ENCODE assay signal across 9 cellular contexts in genomic region chr1:1550591-1551432, GRCh38. TPM values are rescaled to one million over a fixed set of nuclear protein-coding genes. Genes with fewer than 3 reads are reported as not detected.
DNase-seq lines count a peak whose midpoint lies in the region; ATAC-seq and TF ChIP-seq lines count a peak whose summit lies in the region.
"Had no signal": no experiment of that assay in that cellular context is flagged by ENCODE, and none has a peak within 500 bp of the region (broad histone marks: within the 10 kb centered on the region; RNA-seq: fewer than 3 reads in every experiment).

No MANE protein-coding gene starts in this region.

- peak; percentile 36 to 56 for TF ChIP-seq CTCF in brain (conservative IDR thresholded peaks at IDR 0.05)
- TF ChIP-seq CTCF in esophagus squamous epithelium (IDR thresholded peaks at IDR 0.05) = peak in 2 of 6 experiments; percentile 8 to 22

- H3K9me3 ChIP-seq in esophagus squamous epithelium = no peaks in the 10 kb centered on the region

- DNase-seq in AG08396 (ENCODE audit: low spot score) = peak; percentile 75
- DNase-seq in KBM-7 = peak; percentile 43
- DNase-seq in lung microvascular endothelial cell (ENCODE audit: low read depth in 2 of 2) = peak; percentile 36 to 59
- DNase-seq in NCI-H226 = no peak
- DNase-seq in activated naive CD4-positive, alpha-beta T cell (lab: John Stamatoyannopoulos, UW) = no peak
- DNase-seq in esophagus squamous epithelium (lab: John Stamatoyannopoulos, UW) = no peak
- DNase-seq: GF-D8 had no signal

- in situ Hi-C loops in KBM-7 (cut with MboI; ENCODE audit: low pct_unique_long_range_greater_than_20kb, low sequenced_read_pairs) = no loop called here

- peak overlapping the region in 2 of 4 donors; percentile 3 to 5 for H3K27ac ChIP-seq in esophagus squamous epithelium

- no peak overlapping the region for H3K4me3 Mint-ChIP-seq in brain

- intact Hi-C loops in esophagus squamous epithelium (cut with DNase I) = no loop called here

- H3K36me3 ChIP-seq in esophagus squamous epithelium = peaks cover 0 to 21% (median 0%) of the 10 kb centered on the region in 3 donors

- H3K4me1 ChIP-seq in esophagus squamous epithelium = peaks cover 5 to 17% (median 7%) of the 10 kb centered on the region in 3 donors

- H3K27me3 ChIP-seq in esophagus squamous epithelium = no peaks in the 10 kb centered on the region

- no peaks in the 10 kb centered on the region for H3K27me3 Mint-ChIP-seq in brain

- ATAC-seq in GM18907 (IDR thresholded peaks at IDR 0.05; ENCODE audit: unreplicated experiment) = no peak

- no peaks in the 10 kb centered on the region for H3K9me3 Mint-ChIP-seq in brain

- TF ChIP-seq POLR2A in esophagus squamous epithelium (IDR thresholded peaks at IDR 0.05) = no peak

- 74 to 93% methylated on average over 3 to 5 of the region's 15 CpGs for WGBS in esophagus squamous epithelium, 2 donors

- H3K4me3 ChIP-seq in esophagus squamous epithelium = no peak overlapping the region

- no peaks in the 10 kb centered on the region for H3K36me3 Mint-ChIP-seq in brain

- H3K27ac Mint-ChIP-seq in brain = peak overlapping the region in 3 of 5 experiments; percentile 21 to 53 (median 45)

- H3K4me1 Mint-ChIP-seq in brain = peaks cover 6% of the 10 kb centered on the region

RNA-seq across cellular contexts. Expression of gene TMEM240, which starts 10.4 kb away (rescaled TPM):
- 33.9 TPM for polyA plus RNA-seq in brain (ENCODE audit: insufficient read depth, low read depth, low replicate concordance)
- total RNA-seq in lung microvascular endothelial cell (1.1 and 1.4 TPM in 2 replicates), esophagus squamous epithelium (1 to 10 TPM in 1 of 4 donors, not detected in 3; 2.7 TPM)

RNA-seq across cellular contexts. Expression of gene SSU72, which starts 23.9 kb away (rescaled TPM):
- 231 TPM for polyA plus RNA-seq in brain (ENCODE audit: insufficient read depth, low read depth, low replicate concordance)
- 49.3 and 50.8 TPM in 2 replicates for total RNA-seq in lung microvascular endothelial cell
- total RNA-seq in esophagus squamous epithelium = 100 to 1,000 TPM in 3 of 4 donors, 10 to 100 TPM in 1; 98.4 to 125 (median 124) TPM

RNA-seq across cellular contexts. Expression of gene ATAD3A, which starts 38.9 kb away (rescaled TPM):
- polyA plus RNA-seq in brain (ENCODE audit: insufficient read depth, low read depth, low replicate concordance) = 47.5 TPM
- total RNA-seq in lung microvascular endothelial cell = 17.1 and 22.2 TPM in 2 replicates
- total RNA-seq in esophagus squamous epithelium = 10 to 100 TPM; 27.0 to 53.8 (median 32.6) TPM

RNA-seq across cellular contexts. Expression of gene FNDC10, which starts 49.1 kb away (rescaled TPM):
- 21.7 TPM for polyA plus RNA-seq in brain (ENCODE audit: insufficient read depth, low read depth, low replicate concordance)
- total RNA-seq in lung microvascular endothelial cell (0.44 and 0.99 TPM in 2 replicates), esophagus squamous epithelium (10 to 100 TPM in 1 of 4 donors, 1 to 10 TPM in 3; 5.8 to 15.6 (median 7.9) TPM)

Comparison
In these comparisons a context has a peak if more than half of its experiments do, and no peak if none do; other contexts are left out.
1. DNase-seq: peak in AG08396 (single experiment), KBM-7 (single experiment) and lung microvascular endothelial cell (2 of 2); none in NCI-H226 (single experiment), activated naive CD4-positive, alpha-beta T cell (0 of 4) and esophagus squamous epithelium (single experiment).